ENCODE assay signal across 9 cellular contexts in genomic region chr1:63317007-63317813, GRCh38. TPM values are rescaled to one million over a fixed set of nuclear protein-coding genes. Genes with fewer than 3 reads are reported as not detected.
DNase-seq lines count a peak whose midpoint lies in the region; ATAC-seq and TF ChIP-seq lines count a peak whose summit lies in the region.
"Had no signal": no experiment of that assay in that cellular context is flagged by ENCODE, and none has a peak within 500 bp of the region (broad histone marks: within the 10 kb centered on the region; RNA-seq: fewer than 3 reads in every experiment).

No MANE protein-coding gene starts in this region.

- TF ChIP-seq CTCF in CD4-positive, alpha-beta T cell (IDR thresholded peaks at IDR 0.05) = peak; percentile 41
- TF ChIP-seq CTCF in foreskin keratinocyte (conservative IDR thresholded peaks at IDR 0.05) = peak; percentile 74
- TF ChIP-seq CTCF in omental fat pad (IDR thresholded peaks at IDR 0.05) = no peak

- peak; percentile 44 for ATAC-seq in CD4-positive, alpha-beta T cell (ENCODE audit: poor library complexity)
- ATAC-seq in GM19397 (IDR thresholded peaks at IDR 0.05; ENCODE audit: unreplicated experiment) (peak; percentile 72), HG03469 (IDR thresholded peaks at IDR 0.05; ENCODE audit: unreplicated experiment) (peak; percentile 55), foreskin keratinocyte (peak; percentile 89), omental fat pad (ENCODE audit: low FRiP score) (peak; percentile 65)

- H3K27me3 ChIP-seq in CD4-positive, alpha-beta T cell (ENCODE audit: control insufficient read depth, insufficient read depth, low read length) = peaks cover 79% of the 10 kb centered on the region
- peaks cover 91% of the 10 kb centered on the region for H3K27me3 ChIP-seq in foreskin keratinocyte

- CTCF ChIA-PET in CD4-positive, alpha-beta T cell (lab: Charles Lee) = interaction anchor here (0.7 to 1.2 kb wide), 2 partner anchors 9 to 124 kb away, joined by 3 to 4 read pairs; no protein-coding TSS in a partner anchor

- H3K4me1 Mint-ChIP-seq in CD4-positive, alpha-beta T cell (ENCODE audit: low read depth) = peaks cover 42% of the 10 kb centered on the region

- peaks cover 24% of the 10 kb centered on the region for H3K9me3 ChIP-seq in CD4-positive, alpha-beta T cell (ENCODE audit: control insufficient read depth, low read length)

- DNase-seq in CD4-positive, alpha-beta T cell = peak in 5 of 10 experiments; percentile 10 to 37 (median 31)
- DNase-seq in NCI-H69 (lab: John Stamatoyannopoulos, UW) = peak; percentile 86
- peak; percentile 81 for DNase-seq in activated CD8-positive, alpha-beta memory T cell treated with anti-CD3 and anti-CD28 coated beads, Interleukin-2, amount 50 U/mL, for 48 hours
- no peak for DNase-seq in foreskin keratinocyte
- no peak for DNase-seq in omental fat pad (ENCODE audit: low spot score)
- no peak for DNase-seq in activated gamma-delta T cell (lab: John Stamatoyannopoulos, UW)

- POLR2A ChIA-PET in CD4-positive, alpha-beta T cell (lab: Charles Lee) = no interaction called here

- H3K4me1 ChIP-seq in foreskin keratinocyte = peaks cover 3% of the 10 kb centered on the region

- peaks cover 3% of the 10 kb centered on the region for H3K9me3 Mint-ChIP-seq in CD4-positive, alpha-beta T cell

- intact Hi-C loops in CD4-positive, alpha-beta T cell (cut with DNase I, micrococcal nuclease) = no loop called here

- no peak overlapping the region for H3K27ac Mint-ChIP-seq in CD4-positive, alpha-beta T cell

- H3K27ac ChIP-seq in CD4-positive, alpha-beta T cell (ENCODE audit: low read depth, low read length) = no peak overlapping the region
- no peak overlapping the region for H3K27ac ChIP-seq in foreskin keratinocyte

- peaks cover 7% of the 10 kb centered on the region for H3K36me3 Mint-ChIP-seq in CD4-positive, alpha-beta T cell (ENCODE audit: low read depth)

- peak overlapping the region; percentile 47 for H3K4me3 Mint-ChIP-seq in CD4-positive, alpha-beta T cell

- H3K27me3 Mint-ChIP-seq in CD4-positive, alpha-beta T cell = peaks cover 89% of the 10 kb centered on the region

RNA-seq across cellular contexts. Expression of gene FOXD3, which starts 5.2 kb away (rescaled TPM):
- not detected for total RNA-seq in CD4-positive, alpha-beta T cell
- total RNA-seq in foreskin keratinocyte = not detected in 2 replicates
- not detected in 2 replicates for polyA plus RNA-seq in foreskin keratinocyte
- total RNA-seq in omental fat pad = under 1 TPM in 1 of 4 donors, not detected in 3; 0.63 TPM
- total RNA-seq: T-helper 1 cell treated with Interleukin-12 subunit alpha and Interleukin-12 subunit beta and Interleukin-4 antibody, amounts not matched to agents 30 ng/mL and 1 ng/mL, for 36 hours had no signal

RNA-seq across cellular contexts. Expression of gene ALG6, which starts 50.2 kb away (rescaled TPM):
- total RNA-seq in CD4-positive, alpha-beta T cell = 10 to 100 TPM; 10.6 to 11.2 TPM
- total RNA-seq in foreskin keratinocyte (13.5 and 14.6 TPM in 2 replicates), omental fat pad (10 to 100 TPM in 1 of 4 donors, 1 to 10 TPM in 3; 4.2 to 10.3 (median 8.8) TPM)
- 7.3 and 9.2 TPM in 2 replicates for polyA plus RNA-seq in foreskin keratinocyte

Comparison
In these comparisons a context has a peak if more than half of its experiments do, and no peak if none do; other contexts are left out.
1. DNase-seq: peak in NCI-H69 (single experiment) and activated CD8-positive, alpha-beta memory T cell treated with anti-CD3 and anti-CD28 coated beads, Interleukin-2, amount 50 U/mL, for 48 hours (single experiment); none in foreskin keratinocyte (0 of 2), omental fat pad (single experiment) and activated gamma-delta T cell (single experiment).
2. CTCF ChIP-seq: peak in CD4-positive, alpha-beta T cell (single experiment) and foreskin keratinocyte (single experiment); none in omental fat pad (0 of 3).
3. Peak in every context shown above with its lines, with median percentiles within 50 percentile points of each other: ATAC-seq.